ENCODE assay signal across 9 cellular contexts in genomic region chr2:218290316-218291261, GRCh38. TPM values are rescaled to one million over a fixed set of nuclear protein-coding genes. Genes with fewer than 3 reads are reported as not detected.
A peak's percentile ranks its signal among the peaks of the same experiment; 100 is the strongest.
DNase-seq lines count a peak whose midpoint lies in the region; ATAC-seq and TF ChIP-seq lines count a peak whose summit lies in the region.
"Had no signal": no experiment of that assay in that cellular context is flagged by ENCODE, and none has a peak within 500 bp of the region (broad histone marks: within the 10 kb centered on the region; RNA-seq: fewer than 3 reads in every experiment).

No MANE protein-coding gene starts in this region.

- in situ Hi-C loops in KBM-7 (cut with MboI; ENCODE audit: low pct_unique_long_range_greater_than_20kb, low sequenced_read_pairs): loop anchor here (10.0 kb wide), 1 partner anchor 104 kb away; the partner anchor contains the start of gene CTDSP1

- H3K36me3 ChIP-seq in GM06990 (ENCODE audit: control insufficient read depth, insufficient read depth, low read length): no peaks in the 10 kb centered on the region; the same call in 1 of the 2 replicates
- no peaks in the 10 kb centered on the region for H3K36me3 ChIP-seq in gastroesophageal sphincter

- H3K4me1 Mint-ChIP-seq in stimulated activated naive CD8-positive, alpha-beta T cell treated with anti-CD3 and anti-CD28 coated beads, Interleukin-15, amount 100 ng/mL, for 72 hours: peaks cover 89% of the 10 kb centered on the region

- H3K4me3 ChIP-seq in GM06990 (replicated peaks; ENCODE audit: low read depth, low read length) (peak overlapping the region; percentile 66), gastroesophageal sphincter (peak overlapping the region; percentile 92 to 99)

- intact Hi-C loops in sciatic nerve (cut with DNase I): no loop called here

- H3K27me3 ChIP-seq in GM06990 (replicated peaks; ENCODE audit: control insufficient read depth, insufficient read depth, low read length): no peaks in the 10 kb centered on the region
- H3K27me3 ChIP-seq in gastroesophageal sphincter: no peaks in the 10 kb centered on the region

- H3K4me3 Mint-ChIP-seq in stimulated activated naive CD8-positive, alpha-beta T cell treated with anti-CD3 and anti-CD28 coated beads, Interleukin-15, amount 100 ng/mL, for 72 hours: peak overlapping the region; percentile 90 to 93

- no peaks in the 10 kb centered on the region for H3K9me3 Mint-ChIP-seq in stimulated activated naive CD8-positive, alpha-beta T cell treated with anti-CD3 and anti-CD28 coated beads, Interleukin-15, amount 100 ng/mL, for 72 hours

- H3K27ac ChIP-seq in gastroesophageal sphincter: peak overlapping the region; percentile 92 to 99 (median 95)
- H3K27ac ChIP-seq: SK-N-MC had no signal

- TF ChIP-seq POLR2A in gastroesophageal sphincter (IDR thresholded peaks at IDR 0.05): no peak

- WGBS in gastroesophageal sphincter (ENCODE audit: low coverage in 1 of 2), 2 donors: 18 to 42% methylated on average over 3 to 8 of the region's 12 CpGs

- no peaks in the 10 kb centered on the region for H3K9me3 ChIP-seq in gastroesophageal sphincter

- no peaks in the 10 kb centered on the region for H3K27me3 Mint-ChIP-seq in stimulated activated naive CD8-positive, alpha-beta T cell treated with anti-CD3 and anti-CD28 coated beads, Interleukin-15, amount 100 ng/mL, for 72 hours

- TF ChIP-seq CTCF in GM06990 (IDR thresholded peaks at IDR 0.05; ENCODE audit: insufficient read depth, low read length, poor library complexity, severe bottlenecking) (no peak), gastroesophageal sphincter (IDR thresholded peaks at IDR 0.05) (no peak)

- ATAC-seq in GM21447 (IDR thresholded peaks at IDR 0.05; ENCODE audit: unreplicated experiment): peak; percentile 51
- no peak for ATAC-seq in gastroesophageal sphincter
- no peak for ATAC-seq in stimulated activated naive CD8-positive, alpha-beta T cell treated with anti-CD3 and anti-CD28 coated beads, Interleukin-15, amount 100 ng/mL, for 72 hours
- no peak for ATAC-seq in sciatic nerve

- DNase-seq in GM06990 (ENCODE audit: extremely low read depth, insufficient read length): peak; percentile 75
- DNase-seq in KBM-7: peak; percentile 75
- peak; percentile 57 to 62 for DNase-seq in activated T-cell treated with anti-CD3 and anti-CD28 coated beads, Interleukin-2, amount 50 U/mL, for 48 hours
- peak in 1 of 2 donors; percentile 43 for DNase-seq in stimulated activated naive CD8-positive, alpha-beta T cell treated with anti-CD3 and anti-CD28 coated beads, Interleukin-15, amount 100 ng/mL, for 72 hours
- no peak for DNase-seq in NCI-H128 (lab: John Stamatoyannopoulos, UW; ENCODE audit: unreplicated experiment)
- DNase-seq in sciatic nerve (ENCODE audit: low spot score): no peak

- H3K4me1 ChIP-seq in gastroesophageal sphincter: peaks cover 11 to 84% (median 49%) of the 10 kb centered on the region in 3 donors

- H3K27ac Mint-ChIP-seq in stimulated activated naive CD8-positive, alpha-beta T cell treated with anti-CD3 and anti-CD28 coated beads, Interleukin-15, amount 100 ng/mL, for 72 hours: peak overlapping the region; percentile 89 to 91

- no peak for TF ChIP-seq EP300 in gastroesophageal sphincter (IDR thresholded peaks at IDR 0.05)

RNA-seq across cellular contexts. Expression of gene TMBIM1, which starts 1.7 kb away (rescaled TPM):
- 100 to 1,000 TPM; 152 to 245 (median 191) TPM for total RNA-seq in gastroesophageal sphincter
- 211 TPM for total RNA-seq in sciatic nerve

RNA-seq across cellular contexts. Expression of gene PNKD, which starts 20.3 kb away (rescaled TPM):
- total RNA-seq in gastroesophageal sphincter (10 to 100 TPM; 48.6 to 60.2 (median 56.9) TPM), sciatic nerve (56.3 TPM)

RNA-seq across cellular contexts. Expression of gene AAMP, which starts 20.7 kb away (rescaled TPM):
- 100 to 1,000 TPM in 3 of 4 donors, 10 to 100 TPM in 1; 97.8 to 163 (median 131) TPM for total RNA-seq in gastroesophageal sphincter
- 59.9 TPM for total RNA-seq in sciatic nerve

RNA-seq across cellular contexts. Expression of gene GPBAR1, which starts 29.8 kb away (rescaled TPM):
- total RNA-seq in gastroesophageal sphincter: 1 to 10 TPM in 2 of 4 donors, under 1 TPM in 2; 0.31 to 4.0 (median 1.4) TPM
- 0.94 TPM for total RNA-seq in sciatic nerve

Comparison
In these comparisons a context has a peak if more than half of its experiments do, and no peak if none do; other contexts are left out.
1. DNase-seq: peak in GM06990 (single experiment), KBM-7 (single experiment) and activated T-cell treated with anti-CD3 and anti-CD28 coated beads, Interleukin-2, amount 50 U/mL, for 48 hours (2 of 2); none in NCI-H128 (single experiment) and sciatic nerve (single experiment).